In genomic region chr3:170419301-170420087, GRCh38 we compare ENCODE assay signal across 8 cellular contexts. TPM values are rescaled to one million over a fixed set of nuclear protein-coding genes. Genes with fewer than 3 reads are reported as not detected.
DNase-seq lines count a peak whose midpoint lies in the region; ATAC-seq and TF ChIP-seq lines count a peak whose summit lies in the region.

No MANE protein-coding gene starts in this region.

- H3K9me3 ChIP-seq in ascending aorta = no peaks in the 10 kb centered on the region
- no peaks in the 10 kb centered on the region for H3K9me3 ChIP-seq in iPS DF 6.9 (ENCODE audit: control insufficient read depth, insufficient read depth, low read length)
- H3K9me3 ChIP-seq in sigmoid colon = no peaks in the 10 kb centered on the region

- peaks cover 38% of the 10 kb centered on the region for H3K27me3 Mint-ChIP-seq in GM23338 (ENCODE audit: insufficient read depth, low read depth, poor library complexity)

- H3K4me1 ChIP-seq in GM23338 (ENCODE audit: insufficient read depth) (peaks cover 27% of the 10 kb centered on the region), ascending aorta (peaks cover 7 to 9% of the 10 kb centered on the region in 2 donors), iPS DF 6.9 (ENCODE audit: control insufficient read depth, insufficient read depth, low read length) (peaks cover 1% of the 10 kb centered on the region; the same call in 1 of the 2 replicates), sigmoid colon (peaks cover 0 to 22% (median 18%) of the 10 kb centered on the region in 4 donors)

- peaks cover 3% of the 10 kb centered on the region; the same call in 1 of the 3 replicates for H3K36me3 Mint-ChIP-seq in GM23338 (ENCODE audit: low read depth)

- no peaks in the 10 kb centered on the region for H3K79me2 ChIP-seq in GM23338 (replicated peaks; ENCODE audit: insufficient read depth)

- H2AFZ ChIP-seq in GM23338 = peak overlapping the region; percentile 98

- H3K4me2 ChIP-seq in GM23338 = peak overlapping the region; percentile 92

- H3K27ac Mint-ChIP-seq in GM23338 = no peak overlapping the region

- intact Hi-C loops in ascending aorta (cut with DNase I) = no loop called here
- intact Hi-C loops in sigmoid colon (cut with DNase I) = loop anchor here (10.0 kb wide), 1 partner anchor 275 kb away; no protein-coding TSS in a partner anchor

- TF ChIP-seq POLR2A in sigmoid colon (IDR thresholded peaks at IDR 0.05) = no peak

- H3F3A ChIP-seq in GM23338 (replicated peaks; ENCODE audit: low read depth) = peaks cover 18% of the 10 kb centered on the region

- TF ChIP-seq CTCF in GM23338 (conservative IDR thresholded peaks at IDR 0.05; ENCODE audit: low read depth in 2 of 2) (no peak), ascending aorta (IDR thresholded peaks at IDR 0.05) (no peak), sigmoid colon (IDR thresholded peaks at IDR 0.05) (no peak)

- H3K9me2 ChIP-seq in GM23338 (ENCODE audit: insufficient read depth) = 0 out of 2 replicates have a peak, but pooled peaks cover 4% of the 10 kb centered on the region

- H3K36me3 ChIP-seq in GM23338 (ENCODE audit: insufficient read depth) (no peaks in the 10 kb centered on the region), ascending aorta (no peaks in the 10 kb centered on the region), iPS DF 6.9 (ENCODE audit: control insufficient read depth, insufficient read depth, low read length) (no peaks in the 10 kb centered on the region), sigmoid colon (no peaks in the 10 kb centered on the region)

- ATAC-seq in GM23338 (peak; percentile 71), GM18907 (IDR thresholded peaks at IDR 0.05; ENCODE audit: unreplicated experiment) (no peak), GM21528 (IDR thresholded peaks at IDR 0.05; ENCODE audit: low FRiP score, unreplicated experiment) (no peak), HG03097 (IDR thresholded peaks at IDR 0.05; ENCODE audit: low FRiP score, unreplicated experiment) (no peak)

- WGBS in iPS DF 6.9 (ENCODE audit: insufficient coverage, insufficient read length) = no CpG with 5 or more reads among the region's 69 CpGs
- WGBS in sigmoid colon, 2 donors = 7 to 11% methylated on average over 69 of the region's 69 CpGs

- H3K4me3 ChIP-seq in GM23338 (peak overlapping the region; percentile 65), ascending aorta (peak overlapping the region; percentile 67 to 71), iPS DF 6.9 (ENCODE audit: low read length) (peak overlapping the region; percentile 0; the same call in 1 of the 2 replicates), sigmoid colon (peak overlapping the region; percentile 23 to 53 (median 48))

- H3K4me3 Mint-ChIP-seq in GM23338 = peak overlapping the region; percentile 52

- DNase-seq in GM23338 (ENCODE audit: low spot score) = peak; percentile 74
- DNase-seq in ascending aorta (ENCODE audit: low spot score in 2 of 2) = no peak
- DNase-seq in iPS DF 6.9 (ENCODE audit: low read depth, low spot score) = no peak
- peak; percentile 65 for DNase-seq in sigmoid colon
- DNase-seq in DMS79 (lab: John Stamatoyannopoulos, UW) = no peak

- no peaks in the 10 kb centered on the region for H4K20me1 ChIP-seq in GM23338 (replicated peaks; ENCODE audit: insufficient read depth)

- H3K9me3 Mint-ChIP-seq in GM23338 = 0 out of 3 replicates have a peak, but pooled peaks cover 2% of the 10 kb centered on the region

- no peak for TF ChIP-seq EP300 in sigmoid colon (IDR thresholded peaks at IDR 0.05)

- peaks cover 59% of the 10 kb centered on the region for H3K27me3 ChIP-seq in GM23338 (ENCODE audit: insufficient read depth)
- H3K27me3 ChIP-seq in ascending aorta = no peaks in the 10 kb centered on the region
- H3K27me3 ChIP-seq in iPS DF 6.9 (ENCODE audit: control insufficient read depth, insufficient read depth, low read length) = peaks cover 18% of the 10 kb centered on the region; the same call in 1 of the 2 replicates
- H3K27me3 ChIP-seq in sigmoid colon = peaks cover 13 to 42% (median 32%) of the 10 kb centered on the region in 3 donors

- H3K4me1 Mint-ChIP-seq in GM23338 = peaks cover 16% of the 10 kb centered on the region

- H3K27ac ChIP-seq in GM23338 (ENCODE audit: low read depth) (no peak overlapping the region), ascending aorta (peak overlapping the region in 1 of 2 donors; percentile 11), iPS DF 6.9 (ENCODE audit: low read length) (no peak overlapping the region), sigmoid colon (peak overlapping the region; percentile 41 to 57 (median 49))

TF ChIP-seq in GM23338, 12 proteins besides CTCF, POLR2A, EP300 and RAD21:
- TF ChIP-seq EZH2 (IDR thresholded peaks at IDR 0.05; ENCODE audit: low read depth, unreplicated experiment) (peak; percentile 61), EZH2phosphoT487 (IDR thresholded peaks at IDR 0.05; ENCODE audit: unreplicated experiment) (no peak), POLR2AphosphoS5 (IDR thresholded peaks at IDR 0.05; ENCODE audit: low read depth) (no peak), STAT1 (IDR thresholded peaks at IDR 0.05; ENCODE audit: unreplicated experiment) (no peak), NANOG (IDR thresholded peaks at IDR 0.05; ENCODE audit: borderline replicate concordance) (no peak), JUNB (IDR thresholded peaks at IDR 0.05; ENCODE audit: unreplicated experiment) (no peak), CREB1 (CRISPR knock-in tag; IDR thresholded peaks at IDR 0.05; ENCODE audit: low read depth) (peak; percentile 81)

RNA-seq across cellular contexts. Expression of gene CLDN11, which starts 0.8 kb away (rescaled TPM):
- total RNA-seq in GM23338 (2014; rRNA removed; shearing (Covaris generic)) = 8.1 and 8.3 TPM in 2 replicates
- polyA plus RNA-seq in GM23338 (2016; fragmentation: Nextera tagmentation; extraction: Ambion mirVana) (5.2 and 6.8 TPM in 2 replicates), sigmoid colon (1 to 10 TPM in 2 of 3 donors, under 1 TPM in 1; 0.23 to 6.0 (median 3.2) TPM)
- total RNA-seq in ascending aorta (7.0 TPM), sigmoid colon (10 to 100 TPM in 3 of 4 donors, 1 to 10 TPM in 1; 4.6 to 22.2 (median 16.6) TPM)

Comparison
In these comparisons a context has a peak if more than half of its experiments do, and no peak if none do; other contexts are left out.
1. DNase-seq: peak in GM23338 (single experiment) and sigmoid colon (single experiment); none in ascending aorta (0 of 2), iPS DF 6.9 (single experiment) and DMS79 (single experiment).
2. H3K27ac ChIP-seq: peak in sigmoid colon (4 of 4); none in GM23338 (single experiment) and iPS DF 6.9 (single experiment).
3. H3K4me3 ChIP-seq: peak in every context shown above with its lines; median percentile 69 in ascending aorta; 65 in GM23338; 48 in sigmoid colon; 0 in iPS DF 6.9.